ENCODE assay signal across 25 cellular contexts in genomic region chr1:115725600-115725999, GRCh38. TPM values are rescaled to one million over a fixed set of nuclear protein-coding genes. Genes with fewer than 3 reads are reported as not detected.
A peak's percentile ranks its signal among the peaks of the same experiment; 100 is the strongest.
DNase-seq lines count a peak whose midpoint lies in the region; TF ChIP-seq lines count a peak whose summit lies in the region.
"Had no signal": no experiment of that assay in that cellular context is flagged by ENCODE, and none has a peak within 500 bp of the region (broad histone marks: within the 10 kb centered on the region; RNA-seq: fewer than 3 reads in every experiment).

No MANE protein-coding gene starts in this region.

- H3K4me2 ChIP-seq in hepatocyte: no peak overlapping the region

- DNase-seq in left ventricle myocardium inferior (no peak), cardiac septum (ENCODE audit: low spot score) (no peak), hepatocyte (ENCODE audit: low spot score) (no peak), progenitor cell of endocrine pancreas (ENCODE audit: low spot score, unreplicated experiment) (no peak), hypothalamus (lab: John Stamatoyannopoulos, UW) (no peak), COLO668 (lab: John Stamatoyannopoulos, UW; ENCODE audit: unreplicated experiment) (no peak), putamen (ENCODE audit: low spot score) (no peak)
- no peak for DNase-seq in stimulated activated CD4-positive, alpha-beta T cell treated with anti-CD3 and anti-CD28 coated beads, Interleukin-1b, Interleukin-23, amount 100 ng/mL, for 48 hours
- DNase-seq: activated CD4-positive, alpha-beta T cell treated with anti-CD3 and anti-CD28 coated beads, Interleukin-2, amount 50 U/mL, for 1 hour; activated CD8-positive, alpha-beta memory T cell treated with anti-CD3 and anti-CD28 coated beads, Interleukin-2, amount 50 U/mL, for 4 hours; activated effector memory CD4-positive, alpha-beta T cell treated with Interleukin-2 at 50 U/mL for 16 hours; caudate nucleus; effector CD4-positive, alpha-beta T cell; GDM1; GOT3; immature natural killer cell; Kasumi-1; mesendoderm; NCI-H1105; NCI-H524; retina; stimulated activated CD4-positive, alpha-beta T cell treated with anti-CD3 and anti-CD28 coated beads, Interleukin-15, amount 100 ng/mL, for 24 hours; tibial artery had no signal

- H3K9me2 ChIP-seq in hepatocyte (replicated peaks; ENCODE audit: insufficient read depth): no peaks in the 10 kb centered on the region

- peaks cover 23% of the 10 kb centered on the region for H3K4me1 Mint-ChIP-seq in progenitor cell of endocrine pancreas (ENCODE audit: low read depth)
- H3K4me1 Mint-ChIP-seq: immature natural killer cell; stimulated activated effector memory CD8-positive, alpha-beta T cell treated with anti-CD3 and anti-CD28 coated beads, Interleukin-12 subunit alpha, Interleukin-12 subunit beta, amount 100 ng/mL, for 72 hours had no signal

- H4K20me1 ChIP-seq in hepatocyte (ENCODE audit: insufficient read depth, poor library complexity, severe bottlenecking): no peaks in the 10 kb centered on the region

- peaks cover 37% of the 10 kb centered on the region for H3K36me3 ChIP-seq in left ventricle myocardium inferior
- no peaks in the 10 kb centered on the region for H3K36me3 ChIP-seq in hepatocyte (replicated peaks; ENCODE audit: insufficient read depth, low read depth)
- H3K36me3 ChIP-seq: neutrophil had no signal

- H3K27me3 Mint-ChIP-seq in progenitor cell of endocrine pancreas: no peaks in the 10 kb centered on the region

- H3K27ac ChIP-seq in left ventricle myocardium inferior (replicated peaks): peak overlapping the region; percentile 74
- H3K27ac ChIP-seq in hepatocyte: peak overlapping the region; percentile 81
- H3K27ac ChIP-seq: neutrophil had no signal

- WGBS in hepatocyte (ENCODE audit: low lambda C conversion rate, missing lambda C conversion rate): 63% methylated on average over 2 of the region's 2 CpGs

- H3K4me1 ChIP-seq in left ventricle myocardium inferior (peaks cover 49% of the 10 kb centered on the region), hepatocyte (ENCODE audit: insufficient read depth) (peaks cover 21% of the 10 kb centered on the region)

- H3K4me3 ChIP-seq in left ventricle myocardium inferior (no peak overlapping the region), hepatocyte (no peak overlapping the region)
- H3K4me3 ChIP-seq: tibial artery had no signal

- H3K9me3 ChIP-seq in left ventricle myocardium inferior (replicated peaks) (no peaks in the 10 kb centered on the region), hepatocyte (ENCODE audit: low read depth) (no peaks in the 10 kb centered on the region)
- H3K9me3 ChIP-seq: neutrophil, tibial artery had no signal

- intact Hi-C loops in left ventricle myocardium inferior (cut with micrococcal nuclease): no loop called here
- intact Hi-C loops in cardiac septum (cut with DNase I): loop anchor here (5.0 kb wide), 1 partner anchor 42 kb away; the partner anchor contains the start of gene CASQ2

- H3K36me3 Mint-ChIP-seq in progenitor cell of endocrine pancreas (ENCODE audit: insufficient read depth): no peaks in the 10 kb centered on the region
- H3K36me3 Mint-ChIP-seq: immature natural killer cell; stimulated activated effector memory CD8-positive, alpha-beta T cell treated with anti-CD3 and anti-CD28 coated beads, Interleukin-12 subunit alpha, Interleukin-12 subunit beta, amount 100 ng/mL, for 72 hours had no signal

- H3K4me3 Mint-ChIP-seq in progenitor cell of endocrine pancreas (ENCODE audit: low read depth): no peak overlapping the region
- H3K4me3 Mint-ChIP-seq: immature natural killer cell; stimulated activated effector memory CD8-positive, alpha-beta T cell treated with anti-CD3 and anti-CD28 coated beads, Interleukin-12 subunit alpha, Interleukin-12 subunit beta, amount 100 ng/mL, for 72 hours had no signal

- no peak overlapping the region for H2AFZ ChIP-seq in hepatocyte

- H3K79me2 ChIP-seq in hepatocyte: no peaks in the 10 kb centered on the region

- H3K9me3 Mint-ChIP-seq in progenitor cell of endocrine pancreas (ENCODE audit: low read depth): no peaks in the 10 kb centered on the region
- H3K9me3 Mint-ChIP-seq: immature natural killer cell; stimulated activated effector memory CD8-positive, alpha-beta T cell treated with anti-CD3 and anti-CD28 coated beads, Interleukin-12 subunit alpha, Interleukin-12 subunit beta, amount 100 ng/mL, for 72 hours had no signal

- peak overlapping the region; percentile 7 for H3K27ac Mint-ChIP-seq in progenitor cell of endocrine pancreas
- H3K27ac Mint-ChIP-seq: immature natural killer cell; stimulated activated effector memory CD8-positive, alpha-beta T cell treated with anti-CD3 and anti-CD28 coated beads, Interleukin-12 subunit alpha, Interleukin-12 subunit beta, amount 100 ng/mL, for 72 hours had no signal

- TF ChIP-seq CTCF in left ventricle myocardium inferior (IDR thresholded peaks at IDR 0.05; ENCODE audit: borderline replicate concordance) (no peak), hepatocyte (IDR thresholded peaks at IDR 0.05; ENCODE audit: poor library complexity) (no peak), progenitor cell of endocrine pancreas (IDR thresholded peaks at IDR 0.05; ENCODE audit: unreplicated experiment) (no peak)

- H3K27me3 ChIP-seq in left ventricle myocardium inferior (ENCODE audit: low read depth): no peaks in the 10 kb centered on the region
- no peaks in the 10 kb centered on the region for H3K27me3 ChIP-seq in hepatocyte
- H3K27me3 ChIP-seq: neutrophil, tibial artery had no signal

RNA-seq across cellular contexts. Expression of gene CASQ2, which starts 42.9 kb away (rescaled TPM):
- total RNA-seq in left ventricle myocardium inferior: 1,110 TPM
- 1,254 TPM for total RNA-seq in cardiac septum
- total RNA-seq in hepatocyte: 0.08 TPM in 1 of 2 replicates, not detected in the other
- not detected in 2 replicates for polyA plus RNA-seq in hepatocyte
- total RNA-seq in progenitor cell of endocrine pancreas: not detected in 2 replicates
- polyA plus RNA-seq: immature natural killer cell had no signal

Comparison
In these comparisons a context has a peak if more than half of its experiments do, and no peak if none do; other contexts are left out.
1. RNA of gene CASQ2, which starts 42.9 kb away (total RNA-seq): 1,254 TPM in cardiac septum (single experiment) and 1,110 TPM in left ventricle myocardium inferior (single experiment); not detected in progenitor cell of endocrine pancreas and 0.08 TPM in hepatocyte; every median in the first group is over 1,000 times any median in the second.